Comparison of ENCODE assay signal across 1 cellular context in genomic region chr1:153968972-153969371, GRCh38.
TF ChIP-seq lines count a peak whose summit lies in the region.

No MANE protein-coding gene starts in this region.

TF ChIP-seq in H1, 55 proteins besides CTCF, POLR2A, EP300 and RAD21:
- TF ChIP-seq POU5F1 (IDR thresholded peaks at IDR 0.05; ENCODE audit: low read depth, low read length) = no peak
- TF ChIP-seq ATF2 (IDR thresholded peaks at IDR 0.05; ENCODE audit: low read length) = no peak
- TF ChIP-seq SP4 (IDR thresholded peaks at IDR 0.05; ENCODE audit: low read length) = no peak
- TF ChIP-seq EGR1 (IDR thresholded peaks at IDR 0.05; ENCODE audit: borderline replicate concordance, low read depth, low read length) = no peak
- no peak for TF ChIP-seq ZNF274 (IDR thresholded peaks at IDR 0.05; ENCODE audit: borderline replicate concordance, extremely low read depth, low read length)
- TF ChIP-seq GABPA (IDR thresholded peaks at IDR 0.05; ENCODE audit: borderline replicate concordance, insufficient read depth, low read length) = no peak
- no peak for TF ChIP-seq TCF12 (IDR thresholded peaks at IDR 0.05; ENCODE audit: low read depth, low read length)
- TF ChIP-seq POLR2AphosphoS5 (IDR thresholded peaks at IDR 0.05; ENCODE audit: low read depth, low read length) = no peak
- TF ChIP-seq BCL11A (IDR thresholded peaks at IDR 0.05; ENCODE audit: low read depth in 2 of 2, low read length in 2 of 2) = no peak
- TF ChIP-seq ATF3 (IDR thresholded peaks at IDR 0.05; ENCODE audit: insufficient read depth, low read depth, low read length) = no peak
- TF ChIP-seq MAFK (IDR thresholded peaks at IDR 0.05; ENCODE audit: low read depth, low read length) = no peak
- TF ChIP-seq MAX (IDR thresholded peaks at IDR 0.05) = no peak
- TF ChIP-seq RNF2 (IDR thresholded peaks at IDR 0.05; ENCODE audit: borderline replicate concordance, low read depth, low read length, missing control alignments, poor library complexity, severe bottlenecking) = no peak
- TF ChIP-seq SAP30 (IDR thresholded peaks at IDR 0.05; ENCODE audit: insufficient read depth, insufficient replicate concordance, low read length) = no peak
- TF ChIP-seq CBX8 (IDR thresholded peaks at IDR 0.05; ENCODE audit: borderline replicate concordance, low read depth, low read length) = no peak
- no peak for TF ChIP-seq EZH2 (IDR thresholded peaks at IDR 0.05; ENCODE audit: low read depth, low read length, severe bottlenecking)
- TF ChIP-seq FOSL1 (IDR thresholded peaks at IDR 0.05; ENCODE audit: insufficient read depth, low read depth, low read length) = no peak
